Comparison of ENCODE assay signal across 8 cellular contexts in the genomic region with DNA sequence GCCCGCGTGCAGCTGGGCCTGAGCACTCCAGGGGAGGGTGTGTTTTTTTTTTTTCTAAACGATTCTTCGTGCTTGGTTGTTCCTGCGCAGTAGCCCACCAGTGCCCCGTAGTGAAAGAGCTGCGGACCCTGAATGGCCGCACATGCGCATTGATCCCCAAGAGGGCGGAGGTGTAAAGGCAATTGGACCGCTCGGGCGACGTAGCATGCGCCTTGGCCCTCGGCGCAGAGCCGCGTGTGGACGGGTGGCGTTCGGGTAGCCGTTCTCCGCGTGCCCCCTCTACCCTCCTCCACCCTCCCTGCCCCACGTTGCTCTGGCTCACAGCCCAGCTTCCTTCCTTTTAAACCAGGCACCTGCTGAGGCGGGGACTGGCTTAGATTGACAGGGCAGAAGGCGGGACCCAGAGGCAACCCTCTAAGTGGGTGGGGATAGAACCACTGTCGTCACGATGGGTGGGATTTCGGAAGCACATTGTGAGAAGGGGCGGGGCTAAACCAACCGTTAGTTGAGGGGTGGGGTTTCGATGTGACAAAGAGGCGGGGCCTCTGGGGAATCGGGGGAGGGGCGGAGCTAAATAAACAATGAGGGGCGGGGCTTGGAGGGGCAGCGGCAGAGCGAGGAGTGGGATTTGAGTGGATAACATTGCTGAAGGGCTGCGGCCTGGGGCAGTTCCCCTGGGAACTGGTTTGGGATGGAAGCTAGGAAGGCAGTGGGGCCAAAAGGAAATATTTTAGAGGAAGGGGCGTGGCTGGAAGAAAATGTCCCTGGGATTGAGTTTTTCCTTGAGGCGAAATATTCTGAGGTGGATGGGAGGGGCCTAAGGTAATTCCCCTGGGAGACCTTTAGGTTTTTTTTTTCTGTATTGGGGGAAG. TPM values are rescaled to one million over a fixed set of nuclear protein-coding genes. Genes with fewer than 3 reads are reported as not detected.
DNase-seq lines count a peak whose midpoint lies in the region; ATAC-seq and TF ChIP-seq lines count a peak whose summit lies in the region.

No MANE protein-coding gene starts in this region.

- TF ChIP-seq CTCF in activated B cell treated with CpG ODN at 0.5 μM for 24 hours (IDR thresholded peaks at IDR 0.05), result no peak

- no peaks in the 10 kb centered on the region for H3K9me3 Mint-ChIP-seq in activated B cell treated with CpG ODN at 0.5 μM for 24 hours

- peaks cover 72% of the 10 kb centered on the region for H3K36me3 Mint-ChIP-seq in activated B cell treated with CpG ODN at 0.5 μM for 24 hours (ENCODE audit: low read depth)

- H3K4me1 Mint-ChIP-seq in activated B cell treated with CpG ODN at 0.5 μM for 24 hours, result peaks cover 48% of the 10 kb centered on the region

- H3K4me3 Mint-ChIP-seq in activated B cell treated with CpG ODN at 0.5 μM for 24 hours, result peak overlapping the region; percentile 92

- DNase-seq in AG08395 (ENCODE audit: low spot score) (peak; percentile 96), NCI-H226 (peak; percentile 89), activated B cell treated with CpG ODN at 0.5 μM for 24 hours (peak; percentile 84), islet precursor cell (peak; percentile 95)
- peak; percentile 96 for DNase-seq in central memory CD4-positive, alpha-beta T cell
- peak; percentile 85 for DNase-seq in stimulated activated CD4-positive, alpha-beta T cell treated with anti-CD3 and anti-CD28 coated beads, Interleukin-12 subunit alpha, Interleukin-12 subunit beta, amount 100 ng/mL, for 4 hours

- POLR2A ChIA-PET in activated B cell treated with CpG ODN at 0.5 μM for 24 hours (lab: Charles Lee), result interaction anchor here (0.5 to 9.5 kb wide), 38 partner anchors 8 to 1466 kb away, joined by 3 to 229 read pairs (median 5); a partner anchor contains a TSS

- H3K27me3 Mint-ChIP-seq in activated B cell treated with CpG ODN at 0.5 μM for 24 hours, result no peaks in the 10 kb centered on the region

- H3K27ac Mint-ChIP-seq in activated B cell treated with CpG ODN at 0.5 μM for 24 hours, result peak overlapping the region; percentile 89

- CTCF ChIA-PET in activated B cell treated with CpG ODN at 0.5 μM for 24 hours (lab: Charles Lee), result interaction anchor here (1.3 to 2.2 kb wide), 4 partner anchors 11 to 40 kb away, joined by 5 to 15 read pairs (median 6); no protein-coding TSS in a partner anchor

- peak; percentile 74 for ATAC-seq in GM18909 (IDR thresholded peaks at IDR 0.05; ENCODE audit: poor library complexity, unreplicated experiment)
- peak; percentile 79 for ATAC-seq in HG03175 (IDR thresholded peaks at IDR 0.05; ENCODE audit: unreplicated experiment)
- ATAC-seq in activated B cell treated with CpG ODN at 0.5 μM for 24 hours (ENCODE audit: low read depth), result peak; percentile 83

- intact Hi-C loops in activated B cell treated with CpG ODN at 0.5 μM for 24 hours (cut with micrococcal nuclease), result loop anchor here (1.0 to 2.0 kb wide), 12 partner anchors 13 to 251 kb away; a partner anchor contains a TSS

RNA-seq across cellular contexts. Expression of a gene that starts 0.5 kb away (rescaled TPM):
- total RNA-seq in activated B cell treated with CpG ODN at 0.5 μM for 24 hours, result 96.8 and 114 TPM in 2 replicates

RNA-seq across cellular contexts. Expression of a gene that starts 0.8 kb away (rescaled TPM):
- 198 and 199 TPM in 2 replicates for total RNA-seq in activated B cell treated with CpG ODN at 0.5 μM for 24 hours

RNA-seq across cellular contexts. Expression of a gene that starts 31.1 kb away (rescaled TPM):
- total RNA-seq in activated B cell treated with CpG ODN at 0.5 μM for 24 hours, result not detected in 2 replicates

RNA-seq across cellular contexts. Expression of a gene that starts 33.2 kb away (rescaled TPM):
- 24.0 and 25.5 TPM in 2 replicates for total RNA-seq in activated B cell treated with CpG ODN at 0.5 μM for 24 hours

RNA-seq across cellular contexts. Expression of a gene that starts 52.3 kb away (rescaled TPM):
- 51.1 and 57.0 TPM in 2 replicates for total RNA-seq in activated B cell treated with CpG ODN at 0.5 μM for 24 hours

Comparison
In these comparisons a context has a peak if more than half of its experiments do, and no peak if none do; other contexts are left out.
1. Peak in every context shown above with its lines: DNase-seq and ATAC-seq.